Comparison of ENCODE assay signal across 8 cellular contexts in the genomic region with DNA sequence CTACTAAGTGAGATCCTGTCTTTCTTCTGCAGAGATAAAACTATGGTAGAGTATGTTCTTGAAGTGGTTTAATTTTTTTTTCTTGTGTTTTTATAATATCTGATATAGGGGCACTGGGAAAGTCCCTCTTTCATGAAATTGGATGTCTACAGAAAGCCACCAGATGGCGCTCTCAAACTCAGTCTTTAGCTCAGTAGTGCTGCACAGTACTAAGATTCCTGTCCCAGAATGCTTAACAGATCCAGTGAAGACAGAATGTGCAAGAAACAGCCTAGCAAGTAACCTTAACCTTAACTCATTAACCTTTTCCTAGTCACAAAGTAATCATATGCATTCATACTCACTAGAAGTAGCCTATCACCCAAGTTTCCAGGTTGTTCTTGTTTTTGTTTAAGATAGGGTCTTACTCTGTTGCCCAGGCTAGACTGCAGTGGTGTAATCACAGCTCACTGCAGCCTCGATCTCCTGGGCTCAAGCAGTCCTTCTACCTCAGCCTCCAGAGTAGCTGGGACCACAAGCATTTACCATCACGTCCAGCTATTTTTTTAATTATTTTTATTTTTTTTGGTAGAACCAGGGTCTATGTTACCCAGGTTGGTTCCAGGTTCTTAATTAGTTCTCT. TPM values are rescaled to one million over a fixed set of nuclear protein-coding genes. Genes with fewer than 3 reads are reported as not detected.
DNase-seq lines count a peak whose midpoint lies in the region; ATAC-seq and TF ChIP-seq lines count a peak whose summit lies in the region.

No MANE protein-coding gene starts in this region.

- no peaks in the 10 kb centered on the region for H3K4me1 ChIP-seq in effector memory CD4-positive, alpha-beta T cell (ENCODE audit: control insufficient read depth, insufficient read depth, low read length, poor library complexity, severe bottlenecking)

- no peak overlapping the region for H3K4me3 ChIP-seq in effector memory CD4-positive, alpha-beta T cell (ENCODE audit: insufficient read depth, low read depth, low read length, poor library complexity, severe bottlenecking)

- DNase-seq in activated gamma-delta T cell treated with Interleukin-2 at 50 U/mL for 16 hours: peak; percentile 70
- no peak for DNase-seq in activated gamma-delta T cell (lab: John Stamatoyannopoulos, UW)
- DNase-seq in NCI-H82 treated with DMSO at 0.1 percent for 48 hours (lab: John Stamatoyannopoulos, UW; ENCODE audit: unreplicated experiment): peak; percentile 21
- peak; percentile 82 for DNase-seq in activated CD8-positive, alpha-beta T cell treated with anti-CD3 and anti-CD28 coated beads for 36 hours
- DNase-seq in effector memory CD4-positive, alpha-beta T cell: peak; percentile 33 to 54 (median 36)
- DNase-seq in midbrain (lab: John Stamatoyannopoulos, UW): peak; percentile 80
- DNase-seq in stimulated activated CD8-positive, alpha-beta memory T cell treated with anti-CD3 and anti-CD28 coated beads, Interleukin-4, amount 100 ng/mL, for 48 hours: peak; percentile 73

- H3K27ac Mint-ChIP-seq in activated CD8-positive, alpha-beta T cell treated with anti-CD3 and anti-CD28 coated beads for 36 hours: no peak overlapping the region

- H3K4me3 Mint-ChIP-seq in activated CD8-positive, alpha-beta T cell treated with anti-CD3 and anti-CD28 coated beads for 36 hours: no peak overlapping the region

- CTCF ChIA-PET in activated CD8-positive, alpha-beta T cell treated with anti-CD3 and anti-CD28 coated beads for 36 hours (lab: Charles Lee): interaction anchor here (0.7 to 2.7 kb wide), 27 partner anchors 10 to 533 kb away, joined by 3 to 62 read pairs (median 4); a partner anchor contains a TSS

- H3K27ac ChIP-seq in effector memory CD4-positive, alpha-beta T cell (ENCODE audit: insufficient read depth, low read length, poor library complexity, severe bottlenecking): no peak overlapping the region

- TF ChIP-seq CTCF in activated CD8-positive, alpha-beta T cell treated with anti-CD3 and anti-CD28 coated beads for 36 hours (IDR thresholded peaks at IDR 0.05): peak; percentile 82

- no peaks in the 10 kb centered on the region for H3K9me3 Mint-ChIP-seq in activated CD8-positive, alpha-beta T cell treated with anti-CD3 and anti-CD28 coated beads for 36 hours

- H3K27me3 Mint-ChIP-seq in activated CD8-positive, alpha-beta T cell treated with anti-CD3 and anti-CD28 coated beads for 36 hours: no peaks in the 10 kb centered on the region

- H3K4me1 Mint-ChIP-seq in activated CD8-positive, alpha-beta T cell treated with anti-CD3 and anti-CD28 coated beads for 36 hours (ENCODE audit: low read depth): peaks cover 6% of the 10 kb centered on the region

- H3K36me3 ChIP-seq in effector memory CD4-positive, alpha-beta T cell (ENCODE audit: control insufficient read depth, insufficient read depth, low read length): peaks cover 10% of the 10 kb centered on the region

- H3K9me3 ChIP-seq in effector memory CD4-positive, alpha-beta T cell (ENCODE audit: control insufficient read depth, low read length): no peaks in the 10 kb centered on the region

- intact Hi-C loops in activated CD8-positive, alpha-beta T cell treated with anti-CD3 and anti-CD28 coated beads for 36 hours (cut with micrococcal nuclease): loop anchor here (1.0 to 5.0 kb wide), 2 partner anchors 57 to 75 kb away; a partner anchor contains a TSS

- POLR2A ChIA-PET in activated CD8-positive, alpha-beta T cell treated with anti-CD3 and anti-CD28 coated beads for 36 hours (lab: Charles Lee): interaction anchor here (1.0 to 1.1 kb wide), 2 partner anchors 55 to 57 kb away, joined by 3 to 9 read pairs; a partner anchor contains a TSS

- peaks cover 5% of the 10 kb centered on the region for H3K36me3 Mint-ChIP-seq in activated CD8-positive, alpha-beta T cell treated with anti-CD3 and anti-CD28 coated beads for 36 hours (ENCODE audit: low read depth)

- no peaks in the 10 kb centered on the region for H3K27me3 ChIP-seq in effector memory CD4-positive, alpha-beta T cell (replicated peaks; ENCODE audit: control insufficient read depth, insufficient read depth, low read length, poor library complexity, severe bottlenecking)

- peak; percentile 77 for ATAC-seq in HG03457 (IDR thresholded peaks at IDR 0.05; ENCODE audit: unreplicated experiment)
- peak; percentile 89 for ATAC-seq in activated CD8-positive, alpha-beta T cell treated with anti-CD3 and anti-CD28 coated beads for 36 hours

RNA-seq across cellular contexts. Expression of a gene that starts 56.7 kb away (rescaled TPM):
- total RNA-seq in activated CD8-positive, alpha-beta T cell treated with anti-CD3 and anti-CD28 coated beads for 36 hours: 10 to 100 TPM; 30.1 to 33.2 TPM
